1 cellular context compared by ENCODE assay signal in the genomic region with DNA sequence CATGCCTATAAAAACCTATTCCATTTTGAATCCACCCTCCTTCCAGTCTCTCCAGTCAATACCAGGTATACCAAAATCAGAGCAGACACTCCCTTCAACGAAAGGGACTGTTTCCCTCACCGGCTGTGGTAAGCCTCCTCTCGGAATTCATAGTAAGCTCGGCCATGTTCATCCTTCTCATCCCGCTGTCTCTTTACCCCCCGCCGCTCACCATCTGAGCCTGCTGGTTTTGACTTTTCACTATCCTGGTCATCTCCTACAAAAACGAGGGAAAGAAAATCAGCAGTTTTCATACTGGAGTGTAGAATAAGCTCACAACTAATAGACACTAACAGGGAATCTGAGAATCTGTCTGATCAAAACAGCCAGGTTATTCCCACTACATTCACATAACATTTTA.
TF ChIP-seq lines count a peak whose summit lies in the region.

No MANE protein-coding gene starts in this region.

TF ChIP-seq in A549, 52 proteins besides CTCF, POLR2A, EP300 and RAD21 (continued from another document):
- no peak for TF ChIP-seq EHF (CRISPR knock-in tag; IDR thresholded peaks at IDR 0.05)
TF ChIP-seq in A549: peak in this region for 0.
